ENCODE assay signal across 8 cellular contexts in genomic region chr11:75142714-75143419, GRCh38. TPM values are rescaled to one million over a fixed set of nuclear protein-coding genes. Genes with fewer than 3 reads are reported as not detected.
DNase-seq lines count a peak whose midpoint lies in the region; ATAC-seq and TF ChIP-seq lines count a peak whose summit lies in the region.

No MANE protein-coding gene starts in this region.

- no peak overlapping the region for H3K4me3 ChIP-seq in lower lobe of right lung

- no peaks in the 10 kb centered on the region for H3K27me3 ChIP-seq in lower lobe of right lung (ENCODE audit: low read depth)

- intact Hi-C loops in lower lobe of right lung (cut with DNase I), result loop anchor here (10.0 kb wide), 1 partner anchor 62 kb away; no protein-coding TSS in a partner anchor

- no peak for TF ChIP-seq CTCF in lower lobe of right lung (IDR thresholded peaks at IDR 0.05)

- peaks cover 46% of the 10 kb centered on the region for H3K4me1 ChIP-seq in lower lobe of right lung

- no peaks in the 10 kb centered on the region for H3K36me3 ChIP-seq in lower lobe of right lung

- ATAC-seq in HG02623 (IDR thresholded peaks at IDR 0.05; ENCODE audit: unreplicated experiment) (peak; percentile 65), lower lobe of right lung (peak; percentile 84 to 85)

- H3K9me3 ChIP-seq in lower lobe of right lung, result no peaks in the 10 kb centered on the region

- H3K27ac ChIP-seq in lower lobe of right lung, result peak overlapping the region; percentile 36

- DNase-seq in EL (peak; percentile 96), NCI-H510A (lab: John Stamatoyannopoulos, UW) (peak; percentile 91), dedifferentiated amniotic fluid mesenchymal stem cell (ENCODE audit: extremely low spot score) (peak; percentile 78), lower lobe of right lung (peak; percentile 88), NCI-H1694 (lab: John Stamatoyannopoulos, UW) (no peak)
- DNase-seq in activated CD4-positive, alpha-beta T cell treated with anti-CD3 and anti-CD28 coated beads, Interleukin-2, amount 50 U/mL, for 4 hours, result peak; percentile 66 to 72
- peak; percentile 36 for DNase-seq in stimulated activated CD8-positive, alpha-beta memory T cell treated with anti-CD3 and anti-CD28 coated beads, Interleukin-15, amount 100 ng/mL, for 24 hours (ENCODE audit: low read depth)

RNA-seq across cellular contexts. Expression of gene SLCO2B1, which starts 8.0 kb away (rescaled TPM):
- total RNA-seq in lower lobe of right lung, result 332 TPM

RNA-seq across cellular contexts. Expression of gene OR2AT4, which starts 46.2 kb away (rescaled TPM):
- total RNA-seq in lower lobe of right lung, result not detected
